In the genomic region with DNA sequence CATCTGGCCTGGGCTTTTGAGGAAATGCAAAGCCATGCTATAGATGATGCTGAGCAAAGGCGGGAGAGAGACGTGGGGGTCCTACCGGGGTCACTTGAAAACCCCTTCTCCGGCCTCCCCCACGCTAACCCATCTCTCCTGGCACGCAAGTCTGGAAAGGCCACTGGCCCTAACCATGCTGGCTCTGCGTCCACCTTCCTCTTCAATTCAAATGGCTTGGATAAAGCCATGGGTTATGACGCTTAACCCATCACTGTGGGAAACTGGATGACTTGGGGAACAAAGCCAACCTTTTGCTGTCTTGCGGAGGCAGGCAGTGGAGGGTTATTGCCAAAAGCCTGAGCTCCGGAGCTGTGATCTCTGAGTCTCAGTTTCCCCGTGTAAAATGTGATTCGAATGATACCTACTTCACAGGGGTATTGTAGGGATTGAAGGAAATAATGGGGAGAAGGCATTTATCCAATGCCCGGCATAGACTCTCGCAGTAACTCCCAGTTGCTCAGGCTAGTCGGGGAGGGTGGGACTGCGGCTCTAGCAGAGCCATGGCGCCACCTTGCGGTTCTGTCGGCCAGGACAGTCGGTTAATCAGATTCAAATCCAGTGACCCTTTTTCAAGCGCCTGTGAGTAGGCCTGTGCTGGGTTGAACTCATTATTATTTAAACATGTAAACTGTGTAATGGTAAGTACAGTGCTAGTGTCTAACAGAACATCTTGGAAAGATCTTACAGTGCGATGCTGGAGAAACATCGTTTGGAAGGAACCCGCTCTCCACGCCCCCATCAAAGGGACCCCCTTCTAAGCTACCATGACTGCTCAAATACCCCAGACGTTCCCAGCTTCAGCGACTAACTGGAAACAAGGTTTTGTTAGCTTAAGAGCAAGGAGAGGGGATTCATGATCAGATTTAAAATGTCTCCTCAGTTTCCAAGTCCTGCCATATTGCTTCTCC, we compare ENCODE assay signal across 1 cellular context.
TF ChIP-seq lines count a peak whose summit lies in the region.

No MANE protein-coding gene starts in this region.

TF ChIP-seq in HepG2, 621 proteins besides CTCF, POLR2A, EP300 and RAD21 (continued from another document and continues in another):
- TF ChIP-seq, protein P1, sequence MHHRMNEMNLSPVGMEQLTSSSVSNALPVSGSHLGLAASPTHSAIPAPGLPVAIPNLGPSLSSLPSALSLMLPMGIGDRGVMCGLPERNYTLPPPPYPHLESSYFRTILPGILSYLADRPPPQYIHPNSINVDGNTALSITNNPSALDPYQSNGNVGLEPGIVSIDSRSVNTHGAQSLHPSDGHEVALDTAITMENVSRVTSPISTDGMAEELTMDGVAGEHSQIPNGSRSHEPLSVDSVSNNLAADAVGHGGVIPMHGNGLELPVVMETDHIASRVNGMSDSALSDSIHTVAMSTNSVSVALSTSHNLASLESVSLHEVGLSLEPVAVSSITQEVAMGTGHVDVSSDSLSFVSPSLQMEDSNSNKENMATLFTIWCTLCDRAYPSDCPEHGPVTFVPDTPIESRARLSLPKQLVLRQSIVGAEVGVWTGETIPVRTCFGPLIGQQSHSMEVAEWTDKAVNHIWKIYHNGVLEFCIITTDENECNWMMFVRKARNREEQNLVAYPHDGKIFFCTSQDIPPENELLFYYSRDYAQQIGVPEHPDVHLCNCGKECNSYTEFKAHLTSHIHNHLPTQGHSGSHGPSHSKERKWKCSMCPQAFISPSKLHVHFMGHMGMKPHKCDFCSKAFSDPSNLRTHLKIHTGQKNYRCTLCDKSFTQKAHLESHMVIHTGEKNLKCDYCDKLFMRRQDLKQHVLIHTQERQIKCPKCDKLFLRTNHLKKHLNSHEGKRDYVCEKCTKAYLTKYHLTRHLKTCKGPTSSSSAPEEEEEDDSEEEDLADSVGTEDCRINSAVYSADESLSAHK (CRISPR knock-in tag; IDR thresholded peaks at IDR 0.05; ENCODE audit: borderline replicate concordance) = no peak
- TF ChIP-seq ZFP82 (CRISPR knock-in tag; IDR thresholded peaks at IDR 0.05; ENCODE audit: borderline replicate concordance) (no peak), HMGA1 (CRISPR knock-in tag; conservative IDR thresholded peaks at IDR 0.05) (no peak), ZNF460 (CRISPR knock-in tag; IDR thresholded peaks at IDR 0.05; ENCODE audit: borderline replicate concordance) (no peak), ZFP36 (IDR thresholded peaks at IDR 0.05; ENCODE audit: borderline replicate concordance, low read depth, low read length, partially characterized antibody) (no peak), SOX6 (IDR thresholded peaks at IDR 0.05) (no peak), SOX6 (CRISPR knock-in tag; IDR thresholded peaks at IDR 0.05) (0 out of 2 replicates have a peak, but pooled peaks have one; percentile 29), MTF2 (CRISPR knock-in tag; IDR thresholded peaks at IDR 0.05; ENCODE audit: borderline replicate concordance) (0 out of 2 replicates have a peak, but pooled peaks have one; percentile 58), ZNF547 (CRISPR knock-in tag; IDR thresholded peaks at IDR 0.05) (no peak), SRSF1 (optimal IDR thresholded peaks at IDR 0.05; ENCODE audit: low read depth, low read length) (no peak), FOSL2 (CRISPR knock-in tag; IDR thresholded peaks at IDR 0.05) (peak; percentile 35; the same call in 1 of the 2 replicates), SP5 (CRISPR knock-in tag; IDR thresholded peaks at IDR 0.05; ENCODE audit: borderline replicate concordance, low read depth) (peak; percentile 21; the same call in 1 of the 2 replicates), NCOA2 (CRISPR knock-in tag; IDR thresholded peaks at IDR 0.05) (0 out of 2 replicates have a peak, but pooled peaks have one; percentile 17), KDM4B (CRISPR knock-in tag; IDR thresholded peaks at IDR 0.05) (0 out of 2 replicates have a peak, but pooled peaks have one; percentile 38), NCOA1 (CRISPR knock-in tag; IDR thresholded peaks at IDR 0.05) (0 out of 2 replicates have a peak, but pooled peaks have one; percentile 42), PPARG (CRISPR knock-in tag; conservative IDR thresholded peaks at IDR 0.05) (no peak), GABPB1 (CRISPR knock-in tag; IDR thresholded peaks at IDR 0.05) (no peak), SNRNP70 (IDR thresholded peaks at IDR 0.05; ENCODE audit: low read depth, low read length) (no peak), YEATS2 (CRISPR knock-in tag; IDR thresholded peaks at IDR 0.05; ENCODE audit: borderline replicate concordance) (0 out of 2 replicates have a peak, but pooled peaks have one; percentile 21), ZNF274 (CRISPR knock-in tag; IDR thresholded peaks at IDR 0.05) (no peak), HOXA7 (CRISPR knock-in tag; IDR thresholded peaks at IDR 0.05) (no peak), SYNCRIP (IDR thresholded peaks at IDR 0.05; ENCODE audit: insufficient read depth, low read depth, low read length) (no peak), REPIN1 (CRISPR knock-in tag; IDR thresholded peaks at IDR 0.05; ENCODE audit: borderline replicate concordance, low read depth) (no peak)
- TF ChIP-seq, protein P2, sequence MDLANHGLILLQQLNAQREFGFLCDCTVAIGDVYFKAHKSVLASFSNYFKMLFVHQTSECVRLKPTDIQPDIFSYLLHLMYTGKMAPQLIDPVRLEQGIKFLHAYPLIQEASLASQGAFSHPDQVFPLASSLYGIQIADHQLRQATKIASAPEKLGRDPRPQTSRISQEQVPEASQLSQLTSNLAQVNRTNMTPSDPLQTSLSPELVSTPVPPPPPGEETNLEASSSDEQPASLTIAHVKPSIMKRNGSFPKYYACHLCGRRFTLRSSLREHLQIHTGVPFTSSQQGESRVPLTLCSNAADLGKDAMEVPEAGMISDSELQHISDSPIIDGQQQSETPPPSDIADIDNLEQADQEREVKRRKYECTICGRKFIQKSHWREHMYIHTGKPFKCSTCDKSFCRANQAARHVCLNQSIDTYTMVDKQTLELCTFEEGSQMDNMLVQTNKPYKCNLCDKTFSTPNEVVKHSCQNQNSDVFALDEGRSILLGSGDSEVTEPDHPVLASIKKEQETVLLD (CRISPR knock-in tag; IDR thresholded peaks at IDR 0.05; ENCODE audit: low read depth) = no peak
- TF ChIP-seq, protein P3, sequence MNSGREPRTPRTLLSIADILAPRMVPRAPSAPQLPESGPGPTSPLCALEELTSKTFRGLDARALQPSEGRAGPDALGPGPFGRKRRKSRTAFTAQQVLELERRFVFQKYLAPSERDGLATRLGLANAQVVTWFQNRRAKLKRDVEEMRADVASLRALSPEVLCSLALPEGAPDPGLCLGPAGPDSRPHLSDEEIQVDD (CRISPR knock-in tag; IDR thresholded peaks at IDR 0.05; ENCODE audit: borderline replicate concordance) = no peak
- TF ChIP-seq, protein P4, sequence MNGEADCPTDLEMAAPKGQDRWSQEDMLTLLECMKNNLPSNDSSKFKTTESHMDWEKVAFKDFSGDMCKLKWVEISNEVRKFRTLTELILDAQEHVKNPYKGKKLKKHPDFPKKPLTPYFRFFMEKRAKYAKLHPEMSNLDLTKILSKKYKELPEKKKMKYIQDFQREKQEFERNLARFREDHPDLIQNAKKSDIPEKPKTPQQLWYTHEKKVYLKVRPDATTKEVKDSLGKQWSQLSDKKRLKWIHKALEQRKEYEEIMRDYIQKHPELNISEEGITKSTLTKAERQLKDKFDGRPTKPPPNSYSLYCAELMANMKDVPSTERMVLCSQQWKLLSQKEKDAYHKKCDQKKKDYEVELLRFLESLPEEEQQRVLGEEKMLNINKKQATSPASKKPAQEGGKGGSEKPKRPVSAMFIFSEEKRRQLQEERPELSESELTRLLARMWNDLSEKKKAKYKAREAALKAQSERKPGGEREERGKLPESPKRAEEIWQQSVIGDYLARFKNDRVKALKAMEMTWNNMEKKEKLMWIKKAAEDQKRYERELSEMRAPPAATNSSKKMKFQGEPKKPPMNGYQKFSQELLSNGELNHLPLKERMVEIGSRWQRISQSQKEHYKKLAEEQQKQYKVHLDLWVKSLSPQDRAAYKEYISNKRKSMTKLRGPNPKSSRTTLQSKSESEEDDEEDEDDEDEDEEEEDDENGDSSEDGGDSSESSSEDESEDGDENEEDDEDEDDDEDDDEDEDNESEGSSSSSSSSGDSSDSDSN (CRISPR knock-in tag; IDR thresholded peaks at IDR 0.05) = no peak
- TF ChIP-seq, protein P5, sequence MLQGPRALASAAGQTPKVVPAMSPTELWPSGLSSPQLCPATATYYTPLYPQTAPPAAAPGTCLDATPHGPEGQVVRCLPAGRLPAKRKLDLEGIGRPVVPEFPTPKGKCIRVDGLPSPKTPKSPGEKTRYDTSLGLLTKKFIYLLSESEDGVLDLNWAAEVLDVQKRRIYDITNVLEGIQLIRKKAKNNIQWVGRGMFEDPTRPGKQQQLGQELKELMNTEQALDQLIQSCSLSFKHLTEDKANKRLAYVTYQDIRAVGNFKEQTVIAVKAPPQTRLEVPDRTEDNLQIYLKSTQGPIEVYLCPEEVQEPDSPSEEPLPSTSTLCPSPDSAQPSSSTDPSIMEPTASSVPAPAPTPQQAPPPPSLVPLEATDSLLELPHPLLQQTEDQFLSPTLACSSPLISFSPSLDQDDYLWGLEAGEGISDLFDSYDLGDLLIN (CRISPR knock-in tag; IDR thresholded peaks at IDR 0.05; ENCODE audit: borderline replicate concordance) = no peak
- TF ChIP-seq, protein P6, sequence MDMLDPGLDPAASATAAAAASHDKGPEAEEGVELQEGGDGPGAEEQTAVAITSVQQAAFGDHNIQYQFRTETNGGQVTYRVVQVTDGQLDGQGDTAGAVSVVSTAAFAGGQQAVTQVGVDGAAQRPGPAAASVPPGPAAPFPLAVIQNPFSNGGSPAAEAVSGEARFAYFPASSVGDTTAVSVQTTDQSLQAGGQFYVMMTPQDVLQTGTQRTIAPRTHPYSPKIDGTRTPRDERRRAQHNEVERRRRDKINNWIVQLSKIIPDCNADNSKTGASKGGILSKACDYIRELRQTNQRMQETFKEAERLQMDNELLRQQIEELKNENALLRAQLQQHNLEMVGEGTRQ (IDR thresholded peaks at IDR 0.05; ENCODE audit: low read depth, low read length) = no peak
- TF ChIP-seq, protein P6 (CRISPR knock-in tag; IDR thresholded peaks at IDR 0.05; ENCODE audit: borderline replicate concordance) = no peak
- TF ChIP-seq, protein P7, sequence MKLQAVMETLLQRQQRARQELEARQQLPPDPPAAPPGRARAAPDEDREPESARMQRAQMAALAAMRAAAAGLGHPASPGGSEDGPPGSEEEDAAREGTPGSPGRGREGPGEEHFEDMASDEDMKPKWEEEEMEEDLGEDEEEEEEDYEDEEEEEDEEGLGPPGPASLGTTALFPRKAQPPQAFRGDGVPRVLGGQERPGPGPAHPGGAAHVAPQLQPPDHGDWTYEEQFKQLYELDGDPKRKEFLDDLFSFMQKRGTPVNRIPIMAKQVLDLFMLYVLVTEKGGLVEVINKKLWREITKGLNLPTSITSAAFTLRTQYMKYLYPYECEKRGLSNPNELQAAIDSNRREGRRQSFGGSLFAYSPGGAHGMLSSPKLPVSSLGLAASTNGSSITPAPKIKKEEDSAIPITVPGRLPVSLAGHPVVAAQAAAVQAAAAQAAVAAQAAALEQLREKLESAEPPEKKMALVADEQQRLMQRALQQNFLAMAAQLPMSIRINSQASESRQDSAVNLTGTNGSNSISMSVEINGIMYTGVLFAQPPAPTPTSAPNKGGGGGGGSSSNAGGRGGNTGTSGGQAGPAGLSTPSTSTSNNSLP (IDR thresholded peaks at IDR 0.05; ENCODE audit: low read depth, low read length) = no peak
- TF ChIP-seq, protein P8, sequence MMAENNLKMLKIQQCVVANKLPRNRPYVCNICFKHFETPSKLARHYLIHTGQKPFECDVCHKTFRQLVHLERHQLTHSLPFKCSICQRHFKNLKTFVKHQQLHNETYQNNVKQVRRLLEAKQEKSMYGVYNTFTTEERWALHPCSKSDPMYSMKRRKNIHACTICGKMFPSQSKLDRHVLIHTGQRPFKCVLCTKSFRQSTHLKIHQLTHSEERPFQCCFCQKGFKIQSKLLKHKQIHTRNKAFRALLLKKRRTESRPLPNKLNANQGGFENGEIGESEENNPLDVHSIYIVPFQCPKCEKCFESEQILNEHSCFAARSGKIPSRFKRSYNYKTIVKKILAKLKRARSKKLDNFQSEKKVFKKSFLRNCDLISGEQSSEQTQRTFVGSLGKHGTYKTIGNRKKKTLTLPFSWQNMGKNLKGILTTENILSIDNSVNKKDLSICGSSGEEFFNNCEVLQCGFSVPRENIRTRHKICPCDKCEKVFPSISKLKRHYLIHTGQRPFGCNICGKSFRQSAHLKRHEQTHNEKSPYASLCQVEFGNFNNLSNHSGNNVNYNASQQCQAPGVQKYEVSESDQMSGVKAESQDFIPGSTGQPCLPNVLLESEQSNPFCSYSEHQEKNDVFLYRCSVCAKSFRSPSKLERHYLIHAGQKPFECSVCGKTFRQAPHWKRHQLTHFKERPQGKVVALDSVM (CRISPR knock-in tag; IDR thresholded peaks at IDR 0.05) = 0 out of 2 replicates have a peak, but pooled peaks have one; percentile 21
- TF ChIP-seq, protein P9, sequence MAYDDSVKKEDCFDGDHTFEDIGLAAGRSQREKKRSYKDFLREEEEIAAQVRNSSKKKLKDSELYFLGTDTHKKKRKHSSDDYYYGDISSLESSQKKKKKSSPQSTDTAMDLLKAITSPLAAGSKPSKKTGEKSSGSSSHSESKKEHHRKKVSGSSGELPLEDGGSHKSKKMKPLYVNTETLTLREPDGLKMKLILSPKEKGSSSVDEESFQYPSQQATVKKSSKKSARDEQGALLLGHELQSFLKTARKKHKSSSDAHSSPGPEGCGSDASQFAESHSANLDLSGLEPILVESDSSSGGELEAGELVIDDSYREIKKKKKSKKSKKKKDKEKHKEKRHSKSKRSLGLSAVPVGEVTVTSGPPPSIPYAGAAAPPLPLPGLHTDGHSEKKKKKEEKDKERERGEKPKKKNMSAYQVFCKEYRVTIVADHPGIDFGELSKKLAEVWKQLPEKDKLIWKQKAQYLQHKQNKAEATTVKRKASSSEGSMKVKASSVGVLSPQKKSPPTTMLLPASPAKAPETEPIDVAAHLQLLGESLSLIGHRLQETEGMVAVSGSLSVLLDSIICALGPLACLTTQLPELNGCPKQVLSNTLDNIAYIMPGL (CRISPR knock-in tag; IDR thresholded peaks at IDR 0.05; ENCODE audit: borderline replicate concordance in 1 of 2, low read depth in 1 of 2) = peak; percentile 48 to 55; a peak in 1 of 4 replicates
- TF ChIP-seq, protein P10, sequence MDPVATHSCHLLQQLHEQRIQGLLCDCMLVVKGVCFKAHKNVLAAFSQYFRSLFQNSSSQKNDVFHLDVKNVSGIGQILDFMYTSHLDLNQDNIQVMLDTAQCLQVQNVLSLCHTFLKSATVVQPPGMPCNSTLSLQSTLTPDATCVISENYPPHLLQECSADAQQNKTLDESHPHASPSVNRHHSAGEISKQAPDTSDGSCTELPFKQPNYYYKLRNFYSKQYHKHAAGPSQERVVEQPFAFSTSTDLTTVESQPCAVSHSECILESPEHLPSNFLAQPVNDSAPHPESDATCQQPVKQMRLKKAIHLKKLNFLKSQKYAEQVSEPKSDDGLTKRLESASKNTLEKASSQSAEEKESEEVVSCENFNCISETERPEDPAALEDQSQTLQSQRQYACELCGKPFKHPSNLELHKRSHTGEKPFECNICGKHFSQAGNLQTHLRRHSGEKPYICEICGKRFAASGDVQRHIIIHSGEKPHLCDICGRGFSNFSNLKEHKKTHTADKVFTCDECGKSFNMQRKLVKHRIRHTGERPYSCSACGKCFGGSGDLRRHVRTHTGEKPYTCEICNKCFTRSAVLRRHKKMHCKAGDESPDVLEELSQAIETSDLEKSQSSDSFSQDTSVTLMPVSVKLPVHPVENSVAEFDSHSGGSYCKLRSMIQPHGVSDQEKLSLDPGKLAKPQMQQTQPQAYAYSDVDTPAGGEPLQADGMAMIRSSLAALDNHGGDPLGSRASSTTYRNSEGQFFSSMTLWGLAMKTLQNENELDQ (CRISPR knock-in tag; IDR thresholded peaks at IDR 0.05; ENCODE audit: borderline replicate concordance) = no peak
